ENCODE assay signal across 27 cellular contexts in genomic region chr1:74457269-74457668, GRCh38. TPM values are rescaled to one million over a fixed set of nuclear protein-coding genes. Genes with fewer than 3 reads are reported as not detected.
"Had no signal": no experiment of that assay in that cellular context is flagged by ENCODE, and none has a peak within 500 bp of the region (broad histone marks: within the 10 kb centered on the region; RNA-seq: fewer than 3 reads in every experiment).

No MANE protein-coding gene starts in this region.

- H3K27me3 ChIP-seq: stomach, suprapubic skin, testis, thyroid gland, tibial artery, tibial nerve, transverse colon, upper lobe of left lung, upper lobe of right lung, uterus, vagina had no signal

- H3K4me1 ChIP-seq: stomach, suprapubic skin, testis, thyroid gland, tibial artery, tibial nerve, transverse colon, upper lobe of left lung, upper lobe of right lung, uterus, vagina had no signal

- H3K4me3 ChIP-seq: stomach, suprapubic skin, testis, thoracic aorta, thyroid gland, tibial artery, tibial nerve, transverse colon, upper lobe of left lung, upper lobe of right lung, uterus, vagina had no signal

- ATAC-seq: stimulated activated effector memory CD8-positive, alpha-beta T cell treated with anti-CD3 and anti-CD28 coated beads, Interleukin-12 subunit alpha, Interleukin-12 subunit beta, amount 100 ng/mL, for 72 hours; stimulated activated memory B cell treated with anti-CD40 and anti-IgM and Interleukin-4, amounts not matched to agents 10 μg/mL and 1 μg/mL and 100 μg/mL, for 72 hours; stimulated activated naive B cell treated with anti-CD40 and anti-IgM and Interleukin-4, amounts not matched to agents 10 μg/mL and 1 μg/mL and 100 μg/mL, for 72 hours; stimulated activated naive CD8-positive, alpha-beta T cell treated with anti-CD3 and anti-CD28 coated beads, Interleukin-15, amount 100 ng/mL, for 72 hours; stimulated activated naive CD8-positive, alpha-beta T cell treated with anti-CD3 and anti-CD28 coated beads, Interleukin-15, Interleukin-2, amounts not matched to agents 100 U/mL and 50 U/mL, for 24 hours; upper lobe of right lung had no signal

- H3K9me3 ChIP-seq: stomach, suprapubic skin, testis, thoracic aorta, thyroid gland, tibial artery, tibial nerve, transverse colon, upper lobe of left lung, upper lobe of right lung, uterus, vagina had no signal

- H3K27ac ChIP-seq: stomach, suprapubic skin, testis, thoracic aorta, thyroid gland, tibial artery, tibial nerve, transverse colon, upper lobe of left lung, upper lobe of right lung, uterus, vagina had no signal

- DNase-seq: stimulated activated CD4-positive, alpha-beta T cell treated with anti-CD3 and anti-CD28 coated beads, Interleukin-2, amount 100 ng/mL, for 48 hours; stimulated activated CD4-positive, alpha-beta T cell treated with anti-CD3 and anti-CD28 coated beads, Interleukin-4, amount 100 ng/mL, for 1 hour; stimulated activated CD4-positive, alpha-beta T cell treated with anti-CD3 and anti-CD28 coated beads, Interleukin-4, amount 100 ng/mL, for 24 hours; stimulated activated CD4-positive, alpha-beta T cell treated with anti-CD3 and anti-CD28 coated beads, Interleukin-4, amount 100 ng/mL, for 4 hours; stimulated activated CD8-positive, alpha-beta memory T cell treated with anti-CD3 and anti-CD28 coated beads, Interleukin-4, amount 100 ng/mL, for 48 hours; stimulated activated naive B cell treated with anti-CD40 and anti-IgM and Interleukin-4, amounts not matched to agents 10 μg/mL and 1 μg/mL and 100 μg/mL, for 72 hours; stimulated activated naive CD4-positive, alpha-beta T cell; stimulated activated naive CD4-positive, alpha-beta T cell treated with Interleukin-2 at 50 U/mL for 16 hours; stimulated activated naive CD8-positive, alpha-beta T cell treated with anti-CD3 and anti-CD28 coated beads, Interleukin-15, amount 100 ng/mL, for 72 hours; stimulated activated naive CD8-positive, alpha-beta T cell treated with anti-CD3 and anti-CD28 coated beads, Interleukin-15, Interleukin-2, amounts not matched to agents 100 U/mL and 50 U/mL, for 24 hours; stomach; substantia nigra; testis; thyroid gland; tibial artery; transverse colon; trophoblast cell; upper lobe of left lung; upper lobe of right lung; uterus had no signal

- H3K36me3 ChIP-seq: stomach, suprapubic skin, thoracic aorta, thyroid gland, tibial artery, tibial nerve, transverse colon, upper lobe of left lung, upper lobe of right lung, uterus, vagina had no signal

RNA-seq across cellular contexts. Expression of gene LRRC53, which starts 55.1 kb away (rescaled TPM):
- polyA plus RNA-seq: stomach, urinary bladder had no signal
